ENCODE assay signal across 14 cellular contexts in genomic region chr21:38814126-38815059, GRCh38. TPM values are rescaled to one million over a fixed set of nuclear protein-coding genes. Genes with fewer than 3 reads are reported as not detected.
A peak's percentile ranks its signal among the peaks of the same experiment; 100 is the strongest.
DNase-seq lines count a peak whose midpoint lies in the region; ATAC-seq and TF ChIP-seq lines count a peak whose summit lies in the region.
"Had no signal": no experiment of that assay in that cellular context is flagged by ENCODE, and none has a peak within 500 bp of the region (broad histone marks: within the 10 kb centered on the region; RNA-seq: fewer than 3 reads in every experiment).

No MANE protein-coding gene starts in this region.

- H3K9ac ChIP-seq in IMR-90 (ENCODE audit: low read depth, low read length), result no peak overlapping the region

- no peak overlapping the region for H3K4me2 ChIP-seq in IMR-90 (ENCODE audit: low read depth, low read length)

- H4K91ac ChIP-seq in IMR-90 (ENCODE audit: insufficient read depth, low read depth, low read length), result no peak overlapping the region

- no peak overlapping the region for H2AK9ac ChIP-seq in IMR-90 (replicated peaks; ENCODE audit: low read depth, low read length, poor library complexity)

- POLR2A ChIA-PET in IMR-90 (lab: Charles Lee; ENCODE audit: unreplicated experiment), result no interaction called here

- dilution Hi-C loops in IMR-90 (cut with HindIII; ENCODE audit: low sequenced_read_pairs, unreplicated experiment), result no loop called here

- H3K4ac ChIP-seq in IMR-90 (ENCODE audit: low read depth, low read length), result peak overlapping the region; percentile 46; the same call in 1 of the 2 replicates

- TF ChIP-seq POLR2A in IMR-90 (IDR thresholded peaks at IDR 0.05; ENCODE audit: low read depth, low read length), result no peak
- no peak for TF ChIP-seq POLR2A in right lobe of liver (IDR thresholded peaks at IDR 0.05)
- no peak for TF ChIP-seq POLR2A in transverse colon (IDR thresholded peaks at IDR 0.05)

- no peak for DNase-seq in IMR-90
- DNase-seq in caudate nucleus (lab: John Stamatoyannopoulos, UW), result no peak
- DNase-seq in right lobe of liver, result no peak
- peak; percentile 57 for DNase-seq in transverse colon
- no peak for DNase-seq in DMS153 treated with DMSO at 0.1 percent for 48 hours (lab: John Stamatoyannopoulos, UW; ENCODE audit: unreplicated experiment)
- no peak for DNase-seq in D341Med (ENCODE audit: low spot score)
- DNase-seq: activated CD4-positive, CD25-positive, alpha-beta regulatory T cell treated with anti-CD3 and anti-CD28 coated beads, Interleukin-2, amount 50 U/mL, for 72 hours; activated T-cell treated with anti-CD3 and anti-CD28 coated beads for 4 hours; CD4-positive, alpha-beta T cell; cortex of kidney; stimulated activated CD4-positive, alpha-beta T cell treated with anti-CD3 and anti-CD28 coated beads, Interleukin-4, amount 100 ng/mL, for 1 hour; stimulated activated naive CD4-positive, alpha-beta T cell treated with Interleukin-2 at 50 U/mL for 16 hours; T-helper 17 cell had no signal

- peak overlapping the region; percentile 53 for H2BK5ac ChIP-seq in IMR-90 (ENCODE audit: low read depth, low read length, poor library complexity, severe bottlenecking)

- no peak for TF ChIP-seq RAD21 in IMR-90 (IDR thresholded peaks at IDR 0.05; ENCODE audit: low read length)

- H4K20me1 ChIP-seq in IMR-90 (ENCODE audit: insufficient read depth, low read length), result peaks cover 55% of the 10 kb centered on the region

- H3K56ac ChIP-seq in IMR-90 (ENCODE audit: extremely low read depth, insufficient read depth, low read length), result no peak overlapping the region

- H4K5ac ChIP-seq in IMR-90 (ENCODE audit: low read depth, low read length), result no peak overlapping the region

- H3K4me1 ChIP-seq in IMR-90 (ENCODE audit: control insufficient read depth, insufficient read depth, low read length), result peaks cover 22% of the 10 kb centered on the region
- peaks cover 0 to 48% (median 23%) of the 10 kb centered on the region in 4 donors for H3K4me1 ChIP-seq in right lobe of liver
- peaks cover 39 to 93% (median 85%) of the 10 kb centered on the region in 4 donors for H3K4me1 ChIP-seq in transverse colon

- H3K79me1 ChIP-seq in IMR-90 (ENCODE audit: low read depth in 1 of 2, low read length in 2 of 2), result peaks cover 29 to 78% of the 10 kb centered on the region in 2 experiments

- H2BK120ac ChIP-seq in IMR-90 (ENCODE audit: low read depth, low read length), result peak overlapping the region; percentile 8; the same call in 1 of the 2 replicates

- WGBS in IMR-90 (ENCODE audit: extremely low coverage in 2 of 2, insufficient read length in 1 of 2), 2 experiments, result 89% methylated on average over 6 of the region's 16 CpGs; no CpG with 5 or more reads in 1 of the 2 experiments
- 87% methylated on average over 15 of the region's 16 CpGs for WGBS in right lobe of liver (ENCODE audit: insufficient coverage, low coverage, low lambda C conversion rate, missing lambda C conversion rate)
- 58 to 76% methylated on average over 3 to 16 of the region's 16 CpGs for WGBS in transverse colon (ENCODE audit: low coverage in 1 of 2), 2 donors

- CTCF ChIA-PET in IMR-90 (lab: Yijun Ruan, JAX), result no interaction called here

- H3K9me3 ChIP-seq in IMR-90 (ENCODE audit: control insufficient read depth, insufficient read depth, low read length) (no peaks in the 10 kb centered on the region), right lobe of liver (no peaks in the 10 kb centered on the region), transverse colon (no peaks in the 10 kb centered on the region)

- in situ Hi-C loops in IMR-90 (cut with MboI; ENCODE audit: low sequenced_read_pairs) (no loop called here), transverse colon (cut with MboI; ENCODE audit: low pct_ligation_motif_present in 1 of 4, low pct_unique_long_range_greater_than_20kb in 1 of 4, low sequenced_read_pairs in 3 of 4) (no loop called here)

- 0 out of 3 replicates have a peak overlapping the region, but pooled peaks have one; percentile 17 for H2BK15ac ChIP-seq in IMR-90 (ENCODE audit: low read depth, low read length)

- peak; percentile 85 for TF ChIP-seq EP300 in transverse colon (IDR thresholded peaks at IDR 0.05; ENCODE audit: low read depth)

- H3K27me3 ChIP-seq in IMR-90 (ENCODE audit: control insufficient read depth, insufficient read depth, low read length) (no peaks in the 10 kb centered on the region), right lobe of liver (no peaks in the 10 kb centered on the region), transverse colon (no peaks in the 10 kb centered on the region)

- H3K36me3 ChIP-seq in IMR-90 (ENCODE audit: control insufficient read depth, insufficient read depth, low read length) (peaks cover 74% of the 10 kb centered on the region), right lobe of liver (peaks cover 20 to 93% (median 70%) of the 10 kb centered on the region in 4 donors), transverse colon (peaks cover 0 to 67% (median 25%) of the 10 kb centered on the region in 4 donors)

- peak overlapping the region; percentile 33 for H2AFZ ChIP-seq in IMR-90 (replicated peaks; ENCODE audit: low read length, poor library complexity)

- TF ChIP-seq CTCF in IMR-90 (conservative IDR thresholded peaks at IDR 0.05; ENCODE audit: low read depth, low read length) (no peak), right lobe of liver (IDR thresholded peaks at IDR 0.05) (no peak), transverse colon (IDR thresholded peaks at IDR 0.05) (peak in 1 of 5 experiments; percentile 7)

- peak overlapping the region; percentile 60; the same call in 1 of the 2 replicates for H2BK20ac ChIP-seq in IMR-90 (ENCODE audit: low read depth, low read length)

- H3K18ac ChIP-seq in IMR-90 (ENCODE audit: low read depth, low read length), result no peak overlapping the region

- peaks cover 10% of the 10 kb centered on the region for H3K9me1 ChIP-seq in IMR-90 (ENCODE audit: insufficient read depth, low read length)

- peak overlapping the region; percentile 72 for H2AK5ac ChIP-seq in IMR-90 (ENCODE audit: low read depth, low read length)

- BruUV-seq in IMR-90 (replicated peaks; lab: Mats Ljungman, UMichigan), result no TSS peak

- peak overlapping the region; percentile 17; the same call in 1 of the 2 replicates for H3K27ac ChIP-seq in IMR-90 (ENCODE audit: insufficient read depth, low read length)
- peak overlapping the region; percentile 11 for H3K27ac ChIP-seq in caudate nucleus (ENCODE audit: low read depth, low read length)
- H3K27ac ChIP-seq in right lobe of liver, result peak overlapping the region in 2 of 3 donors; percentile 4 to 7
- H3K27ac ChIP-seq in transverse colon, result peak overlapping the region; percentile 94 to 99 (median 98)

- H3K23ac ChIP-seq in IMR-90 (ENCODE audit: low read depth, low read length), result 0 out of 2 replicates have a peak overlapping the region, but pooled peaks have one; percentile 1

- H4K8ac ChIP-seq in IMR-90 (ENCODE audit: low read depth in 2 of 2, low read length in 2 of 2), result peak overlapping the region in 1 of 2 experiments; percentile 1; a peak in 2 of 4 replicates

- H3K4me3 ChIP-seq in IMR-90 (ENCODE audit: insufficient read depth, low read depth, low read length), result no peak overlapping the region
- no peak overlapping the region for H3K4me3 ChIP-seq in right lobe of liver
- no peak overlapping the region for H3K4me3 ChIP-seq in transverse colon

- intact Hi-C loops in IMR-90 (cut with micrococcal nuclease) (no loop called here), right lobe of liver (cut with DNase I) (loop anchor here in 1 of 2 donors (10.0 kb wide), 1 partner anchor 80 kb away; no protein-coding TSS in a partner anchor), transverse colon (cut with DNase I; ENCODE audit: low total_unique reads) (no loop called here)

- H3K14ac ChIP-seq in IMR-90 (replicated peaks; ENCODE audit: low read depth, low read length), result peak overlapping the region; percentile 43; the same call in 1 of the 2 replicates

- no peak for ATAC-seq in IMR-90 (ENCODE audit: low read depth)
- no peak for ATAC-seq in right lobe of liver
- no peak for ATAC-seq in HG02885 (IDR thresholded peaks at IDR 0.05; ENCODE audit: poor library complexity, unreplicated experiment)
- ATAC-seq: T-helper 17 cell had no signal

TF ChIP-seq in IMR-90, 13 proteins besides CTCF, POLR2A, EP300 and RAD21:
- TF ChIP-seq NFE2L2 (IDR thresholded peaks at IDR 0.05; ENCODE audit: low read depth, low read length), result no peak

RNA-seq across cellular contexts. Expression of gene ETS2, which starts 8.7 kb away (rescaled TPM):
- 20.6 and 21.7 TPM in 2 replicates for total RNA-seq in IMR-90 (2012; rRNA removed)
- 21.3 and 22.8 TPM in 2 replicates for polyA plus RNA-seq in IMR-90 (2012; rRNA removed)
- polyA plus RNA-seq in IMR-90 (2012; cell fraction: cytosol; rRNA removed), result 18.3 and 18.4 TPM in 2 replicates
- polyA plus RNA-seq in IMR-90 (2012; cell fraction: nucleus; rRNA removed; ENCODE audit: low replicate concordance), result 42.7 and 92.6 TPM in 2 replicates
- total RNA-seq in right lobe of liver, result 100 to 1,000 TPM in 4 of 6 experiments, 10 to 100 TPM in 2; 38.3 to 252 (median 129) TPM
- total RNA-seq in transverse colon, result 100 to 1,000 TPM in 3 of 4 donors, 10 to 100 TPM in 1; 55.1 to 174 (median 127) TPM

Comparison
In these comparisons a context has a peak if more than half of its experiments do, and no peak if none do; other contexts are left out.
1. H3K27ac ChIP-seq: peak in every context shown above with its lines; median percentile 98 in transverse colon; 17 in IMR-90; 11 in caudate nucleus; 6 in right lobe of liver.